20 cellular contexts compared by ENCODE assay signal in genomic region chr2:219643788-219644398, GRCh38. TPM values are rescaled to one million over a fixed set of nuclear protein-coding genes. Genes with fewer than 3 reads are reported as not detected.
DNase-seq lines count a peak whose midpoint lies in the region; ATAC-seq, FAIRE-seq and TF ChIP-seq lines count a peak whose summit lies in the region.
"Had no signal": no experiment of that assay in that cellular context is flagged by ENCODE, and none has a peak within 500 bp of the region (broad histone marks: within the 10 kb centered on the region; RNA-seq: fewer than 3 reads in every experiment).

No MANE protein-coding gene starts in this region.

- RAD21 ChIA-PET in HCT116 (lab: Charles Lee; ENCODE audit: low non-redundant PET in 1 of 2, low total read pairs in 2 of 2, uncharacterized antibody in 2 of 2, unreplicated experiment in 2 of 2) = no interaction called here

- DNase-seq in HCT116 (ENCODE audit: low read depth, low spot score) = no peak
- peak in 1 of 4 experiments; percentile 7 for DNase-seq in K562 (ENCODE audit: extremely low read depth in 1 of 4, low spot score in 3 of 4)
- DNase-seq in left cardiac atrium = peak; percentile 63
- DNase-seq in ovary = peak; percentile 68 to 79 (median 72)
- no peak for DNase-seq in NCI-H1048 (lab: John Stamatoyannopoulos, UW)
- no peak for DNase-seq in NCI-H1417 treated with DMSO at 0.1 percent for 48 hours (lab: John Stamatoyannopoulos, UW)
- DNase-seq in pons (ENCODE audit: low spot score) = no peak
- DNase-seq: activated naive CD4-positive, alpha-beta T cell treated with anti-CD3 and anti-CD28 coated beads for 36 hours; colonic mucosa; COR-L47; foreskin fibroblast; GF-D8; NCI-H2171 treated with DMSO at 0.1 percent for 48 hours; NCI-H82; stimulated activated CD8-positive, alpha-beta memory T cell treated with anti-CD3 and anti-CD28 coated beads, Interleukin-4, amount 100 ng/mL, for 48 hours had no signal

- H3K4me1 ChIP-seq in HCT116 (ENCODE audit: control insufficient read depth in 1 of 2, insufficient read depth in 2 of 2, low read length in 2 of 2) = peaks cover 24 to 56% of the 10 kb centered on the region in 2 experiments
- H3K4me1 ChIP-seq in K562 (replicated peaks in 1 of 2; ENCODE audit: control insufficient read depth in 2 of 2, insufficient read depth in 2 of 2, low read length in 2 of 2) = peaks cover 25 to 30% of the 10 kb centered on the region in 2 experiments; a peak in 4 of 5 replicates
- H3K4me1 ChIP-seq in ovary (ENCODE audit: insufficient read depth) = peaks cover 28% of the 10 kb centered on the region
- H3K4me1 ChIP-seq: colonic mucosa had no signal

- in situ Hi-C loops in K562 (cut with MboI) = loop anchor here (5.0 kb wide), 1 partner anchor 102 kb away; the partner anchor contains the start of genes CHPF and TMEM198

- H4K20me1 ChIP-seq in HCT116 (ENCODE audit: insufficient read depth) = no peaks in the 10 kb centered on the region
- H4K20me1 ChIP-seq in K562 (replicated peaks; ENCODE audit: control insufficient read depth, insufficient read depth, low read length) = no peaks in the 10 kb centered on the region

- no peak for TF ChIP-seq RAD21 in HCT116 (IDR thresholded peaks at IDR 0.05; ENCODE audit: low read depth)
- TF ChIP-seq RAD21 in K562 (CRISPR knock-in tag; conservative IDR thresholded peaks at IDR 0.05 in 1 of 2, IDR thresholded peaks at IDR 0.05 in 1 of 2) = no peak

- no peaks in the 10 kb centered on the region for H3K9me1 ChIP-seq in K562 (ENCODE audit: control insufficient read depth, insufficient read depth, low read length)

- H3K9ac ChIP-seq in HCT116 (ENCODE audit: low read length) (no peak overlapping the region), K562 (ENCODE audit: insufficient read depth in 1 of 2, low read depth in 2 of 2, low read length in 2 of 2) (no peak overlapping the region)

- POLR2A ChIA-PET in HCT116 (lab: Charles Lee) (no interaction called here), K562 (lab: Yijun Ruan, JAX) (interaction anchor here (1.0 kb wide), 1 partner anchor 18 kb away, joined by 4 read pairs; no protein-coding TSS in a partner anchor)

- BruUV-seq in HCT116 (replicated peaks; lab: Mats Ljungman, UMichigan) (no TSS peak), K562 (replicated peaks; lab: Mats Ljungman, UMichigan) (no TSS peak)

- no peak overlapping the region for H2AFZ ChIP-seq in HCT116 (ENCODE audit: low read depth, low read length, poor library complexity, severe bottlenecking)
- H2AFZ ChIP-seq in K562 (ENCODE audit: low read depth, low read length) = 0 out of 2 replicates have a peak overlapping the region, but pooled peaks have one; percentile 87

- CTCF ChIA-PET in HCT116 (lab: Charles Lee) (interaction anchor here (3.3 kb wide), 1 partner anchor 45 kb away, joined by 16 read pairs; no protein-coding TSS in a partner anchor), K562 (lab: Yijun Ruan, JAX; ENCODE audit: low intra/inter-chr PET ratio) (interaction anchor here (4.0 kb wide), 1 partner anchor 101 kb away, joined by 80 read pairs; the partner anchor contains the start of genes CHPF and TMEM198)

- H3K9me2 ChIP-seq in HCT116 (ENCODE audit: insufficient read depth) = no peaks in the 10 kb centered on the region

- FAIRE-seq in K562 (lab: Jason Lieb, UNC) = no peak
- FAIRE-seq: endometrium, TTC549 had no signal

- 79% methylated on average over 12 of the region's 14 CpGs for WGBS in K562 (ENCODE audit: insufficient coverage, low coverage, missing lambda C conversion rate)
- 80 to 83% (median 81%) methylated on average over 14 of the region's 14 CpGs for WGBS in ovary, 3 donors

- H3K27me3 ChIP-seq in HCT116 (ENCODE audit: insufficient read depth, low read length) (no peaks in the 10 kb centered on the region), K562 (ENCODE audit: control insufficient read depth in 2 of 2, insufficient read depth in 2 of 2, low read length in 2 of 2) (no peaks in the 10 kb centered on the region), ovary (no peaks in the 10 kb centered on the region)
- H3K27me3 ChIP-seq: ascending aorta, colonic mucosa, Peyer's patch had no signal

- TF ChIP-seq EP300 in K562 (IDR thresholded peaks at IDR 0.05; ENCODE audit: low read length) (no peak), ovary (IDR thresholded peaks at IDR 0.05) (no peak)

- H3K4me2 ChIP-seq in HCT116 (ENCODE audit: low read length) = no peak overlapping the region
- H3K4me2 ChIP-seq in K562 (ENCODE audit: insufficient read depth, low read length) = no peak overlapping the region

- H3K27ac ChIP-seq in HCT116 (ENCODE audit: low read depth, low read length) (no peak overlapping the region), K562 (ENCODE audit: extremely low read depth, low read depth, low read length) (no peak overlapping the region), ovary (peak overlapping the region; percentile 24 to 77)
- H3K27ac ChIP-seq: colonic mucosa, Peyer's patch had no signal

- no peaks in the 10 kb centered on the region for H3K9me3 ChIP-seq in HCT116 (ENCODE audit: control insufficient read depth in 1 of 2, insufficient read depth in 1 of 2, low read depth in 1 of 2, low read length in 2 of 2)
- H3K9me3 ChIP-seq in K562 (replicated peaks; ENCODE audit: control insufficient read depth, insufficient read depth, low read depth, low read length) = no peaks in the 10 kb centered on the region
- no peaks in the 10 kb centered on the region for H3K9me3 ChIP-seq in ovary
- H3K9me3 ChIP-seq: ascending aorta, colonic mucosa, Peyer's patch had no signal

- intact Hi-C loops in HCT116 (cut with micrococcal nuclease) = loop anchor here (10.0 kb wide), 1 partner anchor 239 kb away; no protein-coding TSS in a partner anchor
- intact Hi-C loops in K562 (cut with micrococcal nuclease) = loop anchor here (5.0 kb wide), 1 partner anchor 242 kb away; no protein-coding TSS in a partner anchor
- intact Hi-C loops in left cardiac atrium (cut with DNase I) = loop anchor here in 1 of 2 donors (2.0 to 10.0 kb wide), 3 partner anchors 73 to 229 kb away; partner anchors contain the start of genes DES and OBSL1
- intact Hi-C loops in ovary (cut with DNase I) = loop anchor here (2.0 to 10.0 kb wide), 8 partner anchors 37 to 102 kb away; partner anchors contain the start of genes CHPF (in 3 of the 4), INHA (in 1 of the 4), OBSL1 (in 1 of the 4) and TMEM198 (in 1 of the 4)

- TF ChIP-seq CTCF in HCT116 (IDR thresholded peaks at IDR 0.05 in 2 of 3, conservative IDR thresholded peaks at IDR 0.05 in 1 of 3; ENCODE audit: borderline replicate concordance in 1 of 3, insufficient read depth in 1 of 3, low read depth in 2 of 3, low read length in 2 of 3) (no peak), K562 (IDR thresholded peaks at IDR 0.05 in 2 of 3, conservative IDR thresholded peaks at IDR 0.05 in 1 of 3; ENCODE audit: insufficient read depth in 2 of 3, low read depth in 1 of 3, low read length in 3 of 3) (no peak), ovary (IDR thresholded peaks at IDR 0.05) (no peak)

- H3K4me3 ChIP-seq in HCT116 (replicated peaks in 1 of 2; ENCODE audit: low read depth in 1 of 2, low read length in 2 of 2) = no peak overlapping the region
- no peak overlapping the region for H3K4me3 ChIP-seq in K562
- H3K4me3 ChIP-seq in ovary = no peak overlapping the region
- H3K4me3 ChIP-seq: ascending aorta, colonic mucosa, Peyer's patch had no signal

- TF ChIP-seq POLR2A in HCT116 (IDR thresholded peaks at IDR 0.05; ENCODE audit: borderline replicate concordance, extremely low read depth, insufficient read depth, insufficient read length) (no peak), K562 (conservative IDR thresholded peaks at IDR 0.05) (no peak), ovary (IDR thresholded peaks at IDR 0.05) (no peak)

- H3K79me2 ChIP-seq in HCT116 (ENCODE audit: insufficient read depth, low read length) (no peaks in the 10 kb centered on the region), K562 (ENCODE audit: control insufficient read depth, insufficient read depth, low read length) (no peaks in the 10 kb centered on the region)

- ATAC-seq in HCT116 (no peak), K562 (no peak), left cardiac atrium (peak; percentile 17 to 24), GM18909 (IDR thresholded peaks at IDR 0.05; ENCODE audit: poor library complexity, unreplicated experiment) (no peak)

- H3K36me3 ChIP-seq in HCT116 (ENCODE audit: control insufficient read depth in 1 of 2, insufficient read depth in 2 of 2, low read length in 2 of 2) (peaks cover 2 to 11% of the 10 kb centered on the region in 2 experiments; a peak in 2 of 4 replicates), K562 (ENCODE audit: control insufficient read depth, insufficient read depth, low read length) (no peaks in the 10 kb centered on the region), ovary (no peaks in the 10 kb centered on the region)
- H3K36me3 ChIP-seq: ascending aorta, colonic mucosa, Peyer's patch had no signal

RNA-seq across cellular contexts. Expression of gene SLC4A3, which starts 16.5 kb away (rescaled TPM):
- total RNA-seq in HCT116 (2021; ENCODE audit: unreplicated experiment) (23.0 TPM), K562 (2014; rRNA removed) (not detected in 2 replicates), K562 (2014; rRNA removed; fragmentation: Illumina TruSeq; extraction: Trizol) (not detected in 2 replicates), K562 (2015; rRNA removed; fragmentation: Illumina TruSeq; extraction: Trizol) (0.04 TPM in 1 of 2 replicates, not detected in the other), K562 (2021) (0.04 and 0.31 TPM in 2 replicates), left cardiac atrium (100 to 1,000 TPM; 261 to 360 TPM), ovary (100 to 1,000 TPM in 4 of 7 donors, 10 to 100 TPM in 3; 29.6 to 232 (median 106) TPM)
- 17.1 and 17.3 TPM in 2 replicates for polyA plus RNA-seq in HCT116 (2012)
- 0.28 and 2.2 TPM in 2 replicates for total RNA-seq in K562 (2011; cell fraction: chromatin; rRNA removed; ENCODE audit: low replicate concordance)
- total RNA-seq in K562 (2011; cell fraction: nucleolus; rRNA removed) = 0.53 and 1.0 TPM in 2 replicates
- total RNA-seq in K562 (2011; cell fraction: nucleoplasm; rRNA removed) = 0.53 and 0.59 TPM in 2 replicates
- polyA plus RNA-seq in K562 (2011; rRNA removed) (0.26 and 0.76 TPM in 2 replicates), K562 (2014; fragmentation: Illumina TruSeq; extraction: Trizol) (0.04 TPM in 1 of 2 replicates, not detected in the other), K562 (2014; fragmentation: Nextera tagmentation; extraction: Ambion mirVana) (not detected), K562 (2014; rRNA removed) (0.05 and 0.11 TPM in 2 replicates), ovary (10 to 100 TPM in 1 of 2 donors, 1 to 10 TPM in 1; 5.3 to 83.6 TPM)
- polyA plus RNA-seq in K562 (2011; cell fraction: cytosol; rRNA removed) = 0.39 and 0.62 TPM in 2 replicates
- 3.3 and 5.9 TPM in 2 replicates for polyA plus RNA-seq in K562 (2011; cell fraction: nucleus; rRNA removed)
- polyA plus RNA-seq in K562 (2012) = 0.08 and 0.17 TPM in 2 replicates
- polyA minus RNA-seq in K562 (2011; rRNA and poly(A)+ RNA removed) = not detected in 2 replicates
- polyA minus RNA-seq in K562 (2011; cell fraction: cytosol; rRNA and poly(A)+ RNA removed) = not detected in 2 replicates
- 1.1 and 2.2 TPM in 2 replicates for polyA minus RNA-seq in K562 (2011; cell fraction: nucleus; rRNA and poly(A)+ RNA removed)
- total RNA-seq: activated naive CD4-positive, alpha-beta T cell treated with anti-CD3 and anti-CD28 coated beads for 36 hours had no signal

RNA-seq across cellular contexts. Expression of gene STK11IP, which starts 46.2 kb away (rescaled TPM):
- total RNA-seq in HCT116 (2021; ENCODE audit: unreplicated experiment) = 45.0 TPM
- polyA plus RNA-seq in HCT116 (2012) = 31.1 and 34.8 TPM in 2 replicates
- total RNA-seq in K562 (2011; cell fraction: chromatin; rRNA removed; ENCODE audit: low replicate concordance) = 27.6 and 95.1 TPM in 2 replicates
- total RNA-seq in K562 (2011; cell fraction: nucleolus; rRNA removed) = 56.0 and 75.7 TPM in 2 replicates
- 40.2 and 44.7 TPM in 2 replicates for total RNA-seq in K562 (2011; cell fraction: nucleoplasm; rRNA removed)
- 8.5 and 10.3 TPM in 2 replicates for total RNA-seq in K562 (2014; rRNA removed)
- 3.3 TPM in 2 replicates for total RNA-seq in K562 (2014; rRNA removed; fragmentation: Illumina TruSeq; extraction: Trizol)
- 5.6 and 6.5 TPM in 2 replicates for total RNA-seq in K562 (2015; rRNA removed; fragmentation: Illumina TruSeq; extraction: Trizol)
- 20.6 and 21.7 TPM in 2 replicates for total RNA-seq in K562 (2021)
- 4.7 and 14.4 TPM in 2 replicates for polyA plus RNA-seq in K562 (2011; rRNA removed)
- 5.6 and 6.8 TPM in 2 replicates for polyA plus RNA-seq in K562 (2011; cell fraction: cytosol; rRNA removed)
- polyA plus RNA-seq in K562 (2011; cell fraction: nucleus; rRNA removed) = 89.3 and 106 TPM in 2 replicates
- 14.2 TPM in 2 replicates for polyA plus RNA-seq in K562 (2012)
- polyA plus RNA-seq in K562 (2014; fragmentation: Illumina TruSeq; extraction: Trizol) = 7.3 and 10.6 TPM in 2 replicates
- under 1 TPM; 0.52 to 0.89 TPM for polyA plus RNA-seq in K562 (2014; fragmentation: Nextera tagmentation; extraction: Ambion mirVana)
- polyA plus RNA-seq in K562 (2014; rRNA removed) = 9.0 and 12.6 TPM in 2 replicates
- polyA minus RNA-seq in K562 (2011; rRNA and poly(A)+ RNA removed) = 5.2 and 5.4 TPM in 2 replicates
- polyA minus RNA-seq in K562 (2011; cell fraction: cytosol; rRNA and poly(A)+ RNA removed) = 9.6 and 10.6 TPM in 2 replicates
- polyA minus RNA-seq in K562 (2011; cell fraction: nucleus; rRNA and poly(A)+ RNA removed) = 27.2 and 31.0 TPM in 2 replicates
- total RNA-seq in left cardiac atrium = 10 to 100 TPM; 12.4 to 14.1 TPM
- total RNA-seq in ovary = 10 to 100 TPM; 30.3 to 73.7 (median 43.8) TPM
- polyA plus RNA-seq in ovary = 10 to 100 TPM in 1 of 2 donors, 1 to 10 TPM in 1; 9.2 to 46.2 TPM

Comparison
In these comparisons a context has a peak if more than half of its experiments do, and no peak if none do; other contexts are left out.
1. ATAC-seq: peak in left cardiac atrium (2 of 2); none in HCT116 (single experiment), K562 (single experiment) and GM18909 (single experiment).
2. DNase-seq: peak in left cardiac atrium (single experiment) and ovary (5 of 5); none in HCT116 (single experiment), NCI-H1048 (single experiment), NCI-H1417 treated with DMSO at 0.1 percent for 48 hours (single experiment) and pons (single experiment).
3. H3K27ac ChIP-seq: peak in ovary (2 of 2); none in HCT116 (single experiment) and K562 (single experiment).
4. Of the 22 proteins assayed by ChIP-seq in both K562 and HCT116: peak only in K562: ZBTB33; only in HCT116: TCF7L2; in both: none; in neither: 20.